Comparison of ENCODE assay signal across 7 cellular contexts in the genomic region with DNA sequence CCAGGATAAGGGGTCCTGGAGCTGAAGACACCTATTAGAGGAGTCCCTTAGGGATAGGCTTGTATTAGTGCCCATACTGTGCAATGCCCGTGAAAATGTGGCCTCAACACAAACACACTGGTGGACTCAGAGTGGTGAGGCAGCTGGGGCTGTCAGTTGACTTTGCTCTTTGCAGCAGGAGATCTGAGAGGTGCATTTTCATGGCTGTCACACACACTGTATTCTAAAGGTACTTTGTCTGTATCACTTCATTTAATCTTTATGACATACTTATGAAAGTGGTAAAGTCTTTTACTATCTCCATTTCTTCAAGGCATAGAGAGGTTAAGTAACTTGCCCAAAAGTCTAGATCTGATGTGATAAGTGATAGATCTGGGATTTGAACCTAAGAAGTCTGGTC.
"Had no signal": no experiment of that assay in that cellular context is flagged by ENCODE, and none has a peak within 500 bp of the region (broad histone marks: within the 10 kb centered on the region; RNA-seq: fewer than 3 reads in every experiment).

No MANE protein-coding gene starts in this region.

- ATAC-seq: GM23338 had no signal

- H3K27ac Mint-ChIP-seq: GM23338, H9 had no signal

- FAIRE-seq: H1, H54, HTR-8/SVneo had no signal

- H3K4me3 ChIP-seq: GM23338 had no signal

- H3K9me3 Mint-ChIP-seq: GM23338, H9 had no signal

- H3K4me3 Mint-ChIP-seq: GM23338, H9 had no signal

- DNase-seq: H9, HCEC 1CT, IMR-90 had no signal
